ENCODE assay signal across 8 cellular contexts in the genomic region with DNA sequence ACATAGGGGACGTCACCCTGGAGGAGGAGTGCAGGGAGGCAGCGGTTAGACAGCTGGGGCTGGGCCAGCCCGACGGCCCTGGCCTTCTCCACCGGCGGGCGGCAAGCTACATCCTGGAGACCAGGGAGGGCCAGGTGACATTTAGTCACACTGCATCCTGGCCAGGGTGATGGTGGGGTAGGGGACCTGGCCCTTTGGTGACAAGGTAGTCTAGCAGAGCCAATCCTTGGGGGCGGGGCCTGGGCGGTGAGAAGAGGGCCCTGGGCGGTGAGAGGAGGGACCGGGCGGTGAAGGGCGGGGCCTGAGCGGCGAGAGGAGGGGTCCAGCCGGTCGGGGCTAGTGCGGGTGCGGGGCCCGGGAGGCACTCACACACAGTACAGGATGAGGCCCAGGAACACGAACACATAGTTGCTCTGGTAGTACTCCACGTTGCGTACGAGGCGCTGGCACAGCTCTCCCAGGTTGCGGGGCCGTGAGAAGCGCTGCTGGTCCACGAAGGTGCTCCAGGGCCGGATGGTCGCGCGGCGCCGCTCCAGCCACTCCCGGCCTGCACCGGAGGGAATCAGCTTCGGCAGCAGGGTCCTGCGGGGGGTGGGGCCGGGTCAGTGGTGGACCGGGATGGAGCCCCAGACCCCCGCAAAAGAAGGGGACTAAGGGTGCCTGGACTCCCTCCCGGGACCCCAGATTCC. TPM values are rescaled to one million over a fixed set of nuclear protein-coding genes. Genes with fewer than 3 reads are reported as not detected.
A peak's percentile ranks its signal among the peaks of the same experiment; 100 is the strongest.
DNase-seq lines count a peak whose midpoint lies in the region; ATAC-seq lines count a peak whose summit lies in the region.

No MANE protein-coding gene starts in this region.

- ATAC-seq in HG03460 (IDR thresholded peaks at IDR 0.05; ENCODE audit: unreplicated experiment): peak; percentile 56

- DNase-seq in SHP77 (lab: John Stamatoyannopoulos, UW) (peak; percentile 73 to 83), SHP77 treated with DMSO at 0.1 percent for 48 hours (lab: John Stamatoyannopoulos, UW) (no peak), NOMO-1 (lab: John Stamatoyannopoulos, UW; ENCODE audit: unreplicated experiment in 2 of 2) (peak; percentile 58 to 59), activated T-cell treated with anti-CD3 and anti-CD28 coated beads for 24 hours (ENCODE audit: low read depth) (peak; percentile 75), epidermal melanocyte (ENCODE audit: insufficient read length, low spot score) (peak; percentile 74), mucosa of gallbladder (ENCODE audit: low spot score) (peak; percentile 83)
- DNase-seq in stimulated activated CD8-positive, alpha-beta memory T cell treated with anti-CD3 and anti-CD28 coated beads, Interleukin-4, amount 100 ng/mL, for 24 hours (ENCODE audit: low read depth): peak; percentile 70

RNA-seq across cellular contexts. Expression of a gene that starts 0.6 kb away (rescaled TPM):
- 188 TPM for total RNA-seq in mucosa of gallbladder

RNA-seq across cellular contexts. Expression of a gene that starts 30.3 kb away (rescaled TPM):
- 3.4 TPM for total RNA-seq in mucosa of gallbladder

RNA-seq across cellular contexts. Expression of a gene that starts 35.5 kb away (rescaled TPM):
- 0.60 TPM for total RNA-seq in mucosa of gallbladder
